Comparison of ENCODE assay signal across 21 cellular contexts in the genomic region with DNA sequence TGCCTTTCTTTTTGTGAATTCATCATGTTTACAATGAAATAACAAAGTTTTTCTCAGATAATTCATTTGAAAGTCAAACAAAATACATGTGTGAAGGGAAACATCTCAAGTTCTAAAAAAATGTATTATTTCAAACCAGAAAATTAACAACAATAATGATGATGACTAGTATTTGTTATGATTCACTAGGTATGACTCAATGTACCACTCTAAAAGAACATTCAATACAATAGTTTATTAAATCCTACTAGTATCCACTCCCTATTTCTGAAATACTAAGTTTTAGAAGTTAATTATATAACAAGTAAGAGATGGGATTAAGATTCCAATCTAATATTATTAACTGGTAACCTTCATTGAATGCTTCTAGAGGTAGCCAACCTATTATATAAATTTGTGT.
"Had no signal": no experiment of that assay in that cellular context is flagged by ENCODE, and none has a peak within 500 bp of the region (broad histone marks: within the 10 kb centered on the region; RNA-seq: fewer than 3 reads in every experiment).

No MANE protein-coding gene starts in this region.

- H3K9me3 ChIP-seq: esophagus squamous epithelium, gastroesophageal sphincter, heart left ventricle, lower lobe of right lung, mucosa of descending colon had no signal

- H3K4me3 ChIP-seq: coronary artery, dorsolateral prefrontal cortex, esophagus squamous epithelium, gastroesophageal sphincter, heart left ventricle, hepatocyte, left lung, lower lobe of right lung, mucosa of descending colon had no signal

- H3K79me2 ChIP-seq: hepatocyte had no signal

- H3K36me3 ChIP-seq: esophagus squamous epithelium, gastroesophageal sphincter, heart left ventricle, left lung, lower lobe of right lung had no signal

- H3K4me1 ChIP-seq: esophagus squamous epithelium, gastroesophageal sphincter, heart left ventricle, left lung, lower lobe of right lung had no signal

- H3K4me2 ChIP-seq: hepatocyte had no signal

- H3K27ac ChIP-seq: coronary artery, dorsolateral prefrontal cortex, gastroesophageal sphincter, heart left ventricle, hepatocyte, left lung, lower lobe of right lung had no signal

- H2AFZ ChIP-seq: hepatocyte had no signal

- FAIRE-seq: colon, frontal cortex, islet of Langerhans, keratinocyte had no signal

- H3K27me3 ChIP-seq: dorsolateral prefrontal cortex, esophagus squamous epithelium, gastroesophageal sphincter, heart left ventricle, hepatocyte, left lung had no signal

- ATAC-seq: gastroesophageal sphincter, heart left ventricle, left cardiac atrium, left lung, left ventricle myocardium superior, lower lobe of right lung, mucosa of descending colon had no signal

- DNase-seq: dermis blood vessel endothelial cell; dorsolateral prefrontal cortex; effector CD4-positive, alpha-beta T cell; effector memory CD4-positive, alpha-beta T cell; esophagus squamous epithelium; foreskin fibroblast; heart left ventricle; left cardiac atrium; left lung; left ventricle myocardium superior; lower lobe of right lung; mesenchymal stem cell; mucosa of descending colon; naive B cell had no signal
